ENCODE assay signal across 20 cellular contexts in the genomic region with DNA sequence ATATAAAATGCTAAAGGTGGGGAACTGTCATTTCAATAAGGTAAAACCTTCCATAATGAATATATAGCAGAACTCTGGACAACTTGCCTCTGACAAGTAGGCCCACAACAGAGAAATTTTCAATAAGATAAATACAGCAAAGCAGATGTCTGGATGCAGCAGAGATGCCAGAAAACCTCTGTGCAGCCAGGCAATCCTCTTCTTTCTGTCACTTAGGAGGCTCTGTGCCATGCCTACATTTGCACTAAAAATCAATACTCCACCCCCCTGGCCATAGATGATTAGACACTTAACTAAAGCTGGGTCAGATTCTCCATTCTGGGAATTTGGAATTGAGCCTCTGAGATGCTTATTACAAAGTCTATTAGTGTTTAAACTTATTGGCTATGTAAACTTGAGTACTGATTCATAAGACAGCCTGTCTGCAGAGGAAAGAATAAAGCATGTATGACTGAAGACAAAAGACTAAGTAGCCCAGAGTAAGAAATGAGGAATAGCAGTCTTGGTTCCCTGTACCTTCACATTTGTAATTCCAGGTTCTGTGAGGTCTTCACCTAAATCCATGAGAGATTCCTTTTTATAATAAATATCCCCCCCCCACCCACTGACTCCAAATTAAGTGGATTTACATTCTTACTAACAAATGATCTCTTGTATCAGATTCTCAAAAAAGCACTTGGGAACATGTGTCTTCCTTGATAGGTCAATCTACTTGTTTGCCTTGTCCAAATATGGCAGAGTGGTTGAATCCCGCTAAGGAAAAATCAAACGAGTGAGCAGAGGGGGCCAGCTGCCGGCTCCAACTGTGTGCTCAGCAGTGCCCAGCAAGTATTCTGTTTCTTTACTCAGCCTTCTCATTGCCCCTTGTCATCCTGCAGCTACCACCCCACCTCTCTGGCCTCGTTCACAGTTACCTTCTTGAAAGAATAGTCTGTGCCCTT. TPM values are rescaled to one million over a fixed set of nuclear protein-coding genes. Genes with fewer than 3 reads are reported as not detected.
A peak's percentile ranks its signal among the peaks of the same experiment; 100 is the strongest.
DNase-seq lines count a peak whose midpoint lies in the region; ATAC-seq and FAIRE-seq lines count a peak whose summit lies in the region.
"Had no signal": no experiment of that assay in that cellular context is flagged by ENCODE, and none has a peak within 500 bp of the region (broad histone marks: within the 10 kb centered on the region; RNA-seq: fewer than 3 reads in every experiment).

No MANE protein-coding gene starts in this region.

- peak overlapping the region in 5 of 6 donors; percentile 43 to 81 (median 72) for H3K27ac Mint-ChIP-seq in immature natural killer cell
- H3K27ac Mint-ChIP-seq: CD4-positive, alpha-beta T cell had no signal

- DNase-seq in NCI-H1092 treated with DMSO at 0.1 percent for 48 hours (lab: John Stamatoyannopoulos, UW) (peak; percentile 0), NCI-H1092 (lab: John Stamatoyannopoulos, UW) (no peak), GM19239 (ENCODE audit: insufficient read length, low spot score) (no peak), NCI-H69 (lab: John Stamatoyannopoulos, UW) (peak; percentile 86), immature natural killer cell (no peak), SW480 (ENCODE audit: low spot score) (no peak)
- DNase-seq: CD4-positive, alpha-beta T cell; DMS79; KG1; NCI-H1436; NCI-H1930; NCI-H510A; NCI-H82; SW 1271 had no signal

- H3K9me3 Mint-ChIP-seq in immature natural killer cell = no peaks in the 10 kb centered on the region
- H3K9me3 Mint-ChIP-seq: CD4-positive, alpha-beta T cell had no signal

- no peaks in the 10 kb centered on the region for H3K27me3 Mint-ChIP-seq in immature natural killer cell (ENCODE audit: low read depth in 3 of 3)
- H3K27me3 Mint-ChIP-seq: CD4-positive, alpha-beta T cell had no signal

- ATAC-seq in GM18520 (IDR thresholded peaks at IDR 0.05; ENCODE audit: unreplicated experiment) (no peak), GM21717 (IDR thresholded peaks at IDR 0.05; ENCODE audit: unreplicated experiment) (no peak)
- ATAC-seq: Panc1 had no signal

- peak; percentile 58 for FAIRE-seq in GM19239 (lab: Jason Lieb, UNC)
- FAIRE-seq: A204.1, GM12892, GM18507 had no signal

- H3K4me1 Mint-ChIP-seq in immature natural killer cell = peaks cover 77 to 80% of the 10 kb centered on the region in 2 donors

- H3K36me3 Mint-ChIP-seq in immature natural killer cell = peaks cover 0 to 7% (median 0%) of the 10 kb centered on the region in 3 donors

- H3K4me3 Mint-ChIP-seq in immature natural killer cell = peak overlapping the region in 3 of 5 donors; percentile 6 to 73 (median 13)
- H3K4me3 Mint-ChIP-seq: CD4-positive, alpha-beta T cell had no signal

RNA-seq across cellular contexts. Expression of gene MAN1A1, which starts 20.4 kb away (rescaled TPM):
- polyA plus RNA-seq in immature natural killer cell = 10 to 100 TPM; 33.9 to 64.9 (median 56.7) TPM

Comparison
In these comparisons a context has a peak if more than half of its experiments do, and no peak if none do; other contexts are left out.
1. DNase-seq: peak in NCI-H1092 treated with DMSO at 0.1 percent for 48 hours (single experiment) and NCI-H69 (single experiment); none in NCI-H1092 (single experiment), GM19239 (single experiment), immature natural killer cell (0 of 3) and SW480 (single experiment).